Comparison of ENCODE assay signal across 9 cellular contexts in genomic region chr4:173246719-173247118, GRCh38.
DNase-seq lines count a peak whose midpoint lies in the region; ATAC-seq, FAIRE-seq and TF ChIP-seq lines count a peak whose summit lies in the region.
"Had no signal": no experiment of that assay in that cellular context is flagged by ENCODE, and none has a peak within 500 bp of the region (broad histone marks: within the 10 kb centered on the region; RNA-seq: fewer than 3 reads in every experiment).

No MANE protein-coding gene starts in this region.

- no peak overlapping the region for H3K9ac ChIP-seq in BLaER1 treated with 17β-estradiol and CSF1 and Interleukin-3, amounts not matched to agents 10 nM and 100 nM

- peak; percentile 46 for ATAC-seq in HG02884 (IDR thresholded peaks at IDR 0.05; ENCODE audit: unreplicated experiment)

- H3K4me3 ChIP-seq in BLaER1 treated with 17β-estradiol and CSF1 and Interleukin-3, amounts not matched to agents 10 nM and 100 nM: no peak overlapping the region
- H3K4me3 ChIP-seq in effector memory CD4-positive, alpha-beta T cell (ENCODE audit: insufficient read depth, low read depth, low read length, poor library complexity, severe bottlenecking): no peak overlapping the region
- no peak overlapping the region for H3K4me3 ChIP-seq in foreskin fibroblast (ENCODE audit: low read depth in 1 of 2, low read length in 2 of 2)
- H3K4me3 ChIP-seq: adrenal gland had no signal

- no peak overlapping the region for H3K27ac ChIP-seq in BLaER1 treated with 17β-estradiol and CSF1 and Interleukin-3, amounts not matched to agents 10 nM and 100 nM
- no peak overlapping the region for H3K27ac ChIP-seq in effector memory CD4-positive, alpha-beta T cell (ENCODE audit: insufficient read depth, low read length, poor library complexity, severe bottlenecking)
- H3K27ac ChIP-seq: adrenal gland had no signal

- TF ChIP-seq CTCF in foreskin fibroblast (IDR thresholded peaks at IDR 0.05; ENCODE audit: low read depth, low read length): no peak

- peak overlapping the region in 7 of 11 experiments; percentile 14 to 59 (median 48); a peak in 13 of 22 replicates for H3K4me2 ChIP-seq in BLaER1 treated with 17β-estradiol and CSF1 and Interleukin-3, amounts not matched to agents 10 nM and 100 nM

- peaks cover 26 to 100% (median 88%) of the 10 kb centered on the region in 11 experiments; a peak in 20 of 22 replicates for H4K20me1 ChIP-seq in BLaER1 treated with 17β-estradiol and CSF1 and Interleukin-3, amounts not matched to agents 10 nM and 100 nM

- FAIRE-seq in GM19239 (lab: Jason Lieb, UNC): peak; percentile 53
- FAIRE-seq in frontal cortex (lab: Jason Lieb, UNC): no peak

- peaks cover 11 to 41% (median 29%) of the 10 kb centered on the region in 11 experiments for H3K36me3 ChIP-seq in BLaER1 treated with 17β-estradiol and CSF1 and Interleukin-3, amounts not matched to agents 10 nM and 100 nM
- H3K36me3 ChIP-seq in effector memory CD4-positive, alpha-beta T cell (ENCODE audit: control insufficient read depth, insufficient read depth, low read length): no peaks in the 10 kb centered on the region
- H3K36me3 ChIP-seq: adrenal gland had no signal

- no peaks in the 10 kb centered on the region for H3K27me3 ChIP-seq in BLaER1 treated with 17β-estradiol and CSF1 and Interleukin-3, amounts not matched to agents 10 nM and 100 nM
- H3K27me3 ChIP-seq in effector memory CD4-positive, alpha-beta T cell (replicated peaks; ENCODE audit: control insufficient read depth, insufficient read depth, low read length, poor library complexity, severe bottlenecking): no peaks in the 10 kb centered on the region
- H3K27me3 ChIP-seq: adrenal gland had no signal

- DNase-seq in GM19239 (ENCODE audit: insufficient read length, low spot score): no peak
- peak; percentile 84 for DNase-seq in NCI-H524 treated with DMSO at 0.1 percent for 48 hours (lab: John Stamatoyannopoulos, UW)
- DNase-seq in frontal cortex (ENCODE audit: low spot score in 2 of 2): no peak
- DNase-seq in amniotic stem cell (lab: John Stamatoyannopoulos, UW): no peak
- no peak for DNase-seq in effector memory CD4-positive, alpha-beta T cell
- DNase-seq in foreskin fibroblast: no peak
- DNase-seq: adrenal gland had no signal

- H3K9me3 ChIP-seq in BLaER1 treated with 17β-estradiol and CSF1 and Interleukin-3, amounts not matched to agents 10 nM and 100 nM (replicated peaks in 1 of 11): peaks cover 0 to 6% (median 0%) of the 10 kb centered on the region in 11 experiments; a peak in 2 of 22 replicates
- no peaks in the 10 kb centered on the region for H3K9me3 ChIP-seq in effector memory CD4-positive, alpha-beta T cell (ENCODE audit: control insufficient read depth, low read length)
- H3K9me3 ChIP-seq: adrenal gland had no signal

- H3K4me1 ChIP-seq in BLaER1 treated with 17β-estradiol and CSF1 and Interleukin-3, amounts not matched to agents 10 nM and 100 nM: peaks cover 7 to 98% (median 75%) of the 10 kb centered on the region in 10 experiments; a peak in 19 of 20 replicates
- H3K4me1 ChIP-seq in effector memory CD4-positive, alpha-beta T cell (ENCODE audit: control insufficient read depth, insufficient read depth, low read length, poor library complexity, severe bottlenecking): peaks cover 4% of the 10 kb centered on the region
- H3K4me1 ChIP-seq: adrenal gland had no signal
